ENCODE assay signal across 24 cellular contexts in the genomic region with DNA sequence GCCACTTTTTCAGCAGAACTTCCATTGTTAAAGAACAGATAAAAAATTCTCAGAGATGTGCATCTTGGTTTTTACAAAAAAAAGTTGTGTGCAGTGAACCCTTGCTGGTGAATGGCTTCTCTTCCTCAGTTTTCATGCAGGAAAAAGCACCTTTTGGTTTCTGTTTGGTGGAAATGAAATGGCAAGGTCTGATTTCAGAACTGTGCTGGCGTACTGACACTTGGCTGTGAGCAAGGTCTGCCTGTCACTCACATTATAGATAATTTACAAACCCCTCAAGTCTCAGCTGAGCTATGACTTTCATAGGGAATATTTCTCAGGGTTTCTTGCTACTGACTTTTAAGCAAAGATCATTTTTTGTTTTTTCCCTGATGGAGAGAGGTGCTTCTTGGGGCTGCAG. TPM values are rescaled to one million over a fixed set of nuclear protein-coding genes. Genes with fewer than 3 reads are reported as not detected.
A peak's percentile ranks its signal among the peaks of the same experiment; 100 is the strongest.
DNase-seq lines count a peak whose midpoint lies in the region; ATAC-seq and TF ChIP-seq lines count a peak whose summit lies in the region.
"Had no signal": no experiment of that assay in that cellular context is flagged by ENCODE, and none has a peak within 500 bp of the region (broad histone marks: within the 10 kb centered on the region; RNA-seq: fewer than 3 reads in every experiment).

No MANE protein-coding gene starts in this region.

- peaks cover 46% of the 10 kb centered on the region for H3K4me1 Mint-ChIP-seq in WTC11

- H3K36me3 Mint-ChIP-seq in WTC11: no peaks in the 10 kb centered on the region
- H3K36me3 Mint-ChIP-seq: T-cell had no signal

- peak overlapping the region; percentile 91 for H3K4me3 Mint-ChIP-seq in WTC11
- H3K4me3 Mint-ChIP-seq: activated naive CD4-positive, alpha-beta T cell treated with anti-CD3 and anti-CD28 coated beads, Interleukin-2, amount 10 ng/mL, durations not matched to agents 7 days and 5 days; naive thymus-derived CD8-positive, alpha-beta T cell; stimulated activated naive CD8-positive, alpha-beta T cell treated with anti-CD3 and anti-CD28 coated beads, Interleukin-15, amount 100 ng/mL, for 72 hours; T-cell had no signal

- ATAC-seq in WTC11 (no peak), esophagus mucosa (no peak), GM19351 (IDR thresholded peaks at IDR 0.05; ENCODE audit: unreplicated experiment) (no peak)
- ATAC-seq: left lobe of liver; naive thymus-derived CD8-positive, alpha-beta T cell; Panc1; stimulated activated naive CD8-positive, alpha-beta T cell treated with anti-CD3 and anti-CD28 coated beads, Interleukin-15, amount 100 ng/mL, for 72 hours; T-cell had no signal

- POLR2A ChIA-PET in HEK293T (lab: Yijun Ruan, JAX): no interaction called here
- POLR2A ChIA-PET in WTC11 (lab: Charles Lee): interaction anchor here (0.7 kb wide), 1 partner anchor 695 kb away, joined by 3 read pairs; no protein-coding TSS in a partner anchor

- peak overlapping the region; percentile 92; the same call in 1 of the 2 replicates for H3K4me3 ChIP-seq in iPS-18c (ENCODE audit: insufficient read depth, low read depth, low read length)
- H3K4me3 ChIP-seq: sigmoid colon, tibial nerve had no signal

- H3K9me3 Mint-ChIP-seq in WTC11: peaks cover 6% of the 10 kb centered on the region; the same call in 1 of the 2 replicates
- H3K9me3 Mint-ChIP-seq: T-cell had no signal

- no peak for TF ChIP-seq CTCF in WTC11 (IDR thresholded peaks at IDR 0.05)

- CTCF ChIA-PET in HEK293T (lab: Yijun Ruan, JAX) (no interaction called here), WTC11 (lab: Charles Lee) (no interaction called here)

- peaks cover 32% of the 10 kb centered on the region for H3K27me3 Mint-ChIP-seq in WTC11 (ENCODE audit: low read depth)

- peaks cover 3% of the 10 kb centered on the region for H3K9me3 ChIP-seq in iPS-18c (ENCODE audit: control insufficient read depth, insufficient read depth, low read length)
- H3K9me3 ChIP-seq: ovary, sigmoid colon had no signal

- DNase-seq in HEK293T (ENCODE audit: extremely low spot score) (no peak), WTC11 (ENCODE audit: low spot score) (no peak), renal cortical epithelial cell (ENCODE audit: low read depth) (peak; percentile 60), NCI-H128 (lab: John Stamatoyannopoulos, UW; ENCODE audit: unreplicated experiment) (no peak), inferior parietal cortex (ENCODE audit: extremely low spot score) (no peak)
- DNase-seq: activated CD8-positive, alpha-beta memory T cell treated with anti-CD3 and anti-CD28 coated beads for 24 hours; activated naive CD4-positive, alpha-beta T cell treated with anti-CD3 and anti-CD28 coated beads, Interleukin-2, amount 10 ng/mL, durations not matched to agents 7 days and 5 days; activated T-cell treated with anti-CD3 and anti-CD28 coated beads, Interleukin-2, amount 50 U/mL, for 48 hours; Calu3; dermis blood vessel endothelial cell; MV-4-11; naive thymus-derived CD8-positive, alpha-beta T cell; NCI-H526; ovary; sigmoid colon; stimulated activated naive CD8-positive, alpha-beta T cell treated with anti-CD3 and anti-CD28 coated beads, Interleukin-15, amount 100 ng/mL, for 72 hours; T-cell had no signal

- H3K27ac Mint-ChIP-seq in WTC11: no peak overlapping the region
- H3K27ac Mint-ChIP-seq: activated naive CD4-positive, alpha-beta T cell treated with anti-CD3 and anti-CD28 coated beads, Interleukin-2, amount 10 ng/mL, durations not matched to agents 7 days and 5 days; CD14-positive monocyte; naive thymus-derived CD8-positive, alpha-beta T cell; stimulated activated naive CD8-positive, alpha-beta T cell treated with anti-CD3 and anti-CD28 coated beads, Interleukin-15, amount 100 ng/mL, for 72 hours; T-cell had no signal

TF ChIP-seq in HEK293T, 16 proteins besides CTCF, POLR2A, EP300 and RAD21:
- TF ChIP-seq ELF4 (IDR thresholded peaks at IDR 0.05): no peak
- TF ChIP-seq, protein P1, sequence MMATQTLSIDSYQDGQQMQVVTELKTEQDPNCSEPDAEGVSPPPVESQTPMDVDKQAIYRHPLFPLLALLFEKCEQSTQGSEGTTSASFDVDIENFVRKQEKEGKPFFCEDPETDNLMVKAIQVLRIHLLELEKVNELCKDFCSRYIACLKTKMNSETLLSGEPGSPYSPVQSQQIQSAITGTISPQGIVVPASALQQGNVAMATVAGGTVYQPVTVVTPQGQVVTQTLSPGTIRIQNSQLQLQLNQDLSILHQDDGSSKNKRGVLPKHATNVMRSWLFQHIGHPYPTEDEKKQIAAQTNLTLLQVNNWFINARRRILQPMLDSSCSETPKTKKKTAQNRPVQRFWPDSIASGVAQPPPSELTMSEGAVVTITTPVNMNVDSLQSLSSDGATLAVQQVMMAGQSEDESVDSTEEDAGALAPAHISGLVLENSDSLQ (IDR thresholded peaks at IDR 0.05): peak; percentile 58

TF ChIP-seq in WTC11, 78 proteins besides CTCF, POLR2A, EP300 and RAD21:
- TF ChIP-seq GABPB1 (CRISPR knock-in tag; IDR thresholded peaks at IDR 0.05): no peak
- TF ChIP-seq KAT7 (CRISPR knock-in tag; IDR thresholded peaks at IDR 0.05; ENCODE audit: borderline replicate concordance): no peak
- no peak for TF ChIP-seq ZNF232 (CRISPR knock-in tag; IDR thresholded peaks at IDR 0.05)

RNA-seq across cellular contexts. Expression of a gene that starts 5.8 kb away (rescaled TPM):
- 63.9 to 67.0 TPM (median 65.0 TPM) in 3 replicates for total RNA-seq in WTC11 (2021)
- total RNA-seq in renal cortical epithelial cell: 3.1 and 25.2 TPM in 2 replicates
- total RNA-seq in esophagus mucosa: not detected
- total RNA-seq: Calu3; naive thymus-derived CD8-positive, alpha-beta T cell; sigmoid colon had no signal
